24 cellular contexts compared by ENCODE assay signal in genomic region chr1:212082765-212083406, GRCh38. TPM values are rescaled to one million over a fixed set of nuclear protein-coding genes. Genes with fewer than 3 reads are reported as not detected.
DNase-seq lines count a peak whose midpoint lies in the region; ATAC-seq, FAIRE-seq and TF ChIP-seq lines count a peak whose summit lies in the region.
"Had no signal": no experiment of that assay in that cellular context is flagged by ENCODE, and none has a peak within 500 bp of the region (broad histone marks: within the 10 kb centered on the region; RNA-seq: fewer than 3 reads in every experiment).

No MANE protein-coding gene starts in this region.

- H3K36me3 ChIP-seq in K562 (ENCODE audit: control insufficient read depth, insufficient read depth, low read length), result peaks cover 96% of the 10 kb centered on the region

- no peaks in the 10 kb centered on the region for H3K4me1 ChIP-seq in K562 (replicated peaks in 1 of 2; ENCODE audit: control insufficient read depth in 2 of 2, insufficient read depth in 2 of 2, low read length in 2 of 2)
- H3K4me1 ChIP-seq: BLaER1 had no signal

- DNase-seq in activated CD4-positive, alpha-beta T cell treated with anti-CD3 and anti-CD28 coated beads for 36 hours, result no peak
- DNase-seq in activated CD4-positive, alpha-beta T cell treated with anti-CD3 and anti-CD28 coated beads for 48 hours, result no peak
- no peak for DNase-seq in D721Med (ENCODE audit: insufficient read length, low spot score)
- no peak for DNase-seq in K562 (ENCODE audit: extremely low read depth in 1 of 4, low spot score in 3 of 4)
- DNase-seq in foreskin fibroblast, result no peak
- no peak for DNase-seq in NCI-H2081 treated with DMSO at 0.1 percent for 48 hours (lab: John Stamatoyannopoulos, UW)
- DNase-seq: Caco-2; CD8-positive, alpha-beta T cell; DMS 273 treated with DMSO at 0.1 percent for 48 hours; DMS79; EL; GDM1; GM23248; H7; HCEC 1CT had no signal

- intact Hi-C loops in activated CD4-positive, alpha-beta T cell treated with anti-CD3 and anti-CD28 coated beads for 36 hours (cut with DNase I, micrococcal nuclease), result no loop called here
- intact Hi-C loops in K562 (cut with micrococcal nuclease), result no loop called here

- no peaks in the 10 kb centered on the region; the same call in 2 of the 3 replicates for H3K79me2 ChIP-seq in K562 (ENCODE audit: control insufficient read depth, insufficient read depth, low read length)

- H3K9me3 Mint-ChIP-seq in activated CD4-positive, alpha-beta T cell treated with anti-CD3 and anti-CD28 coated beads for 36 hours (ENCODE audit: low read depth), result no peaks in the 10 kb centered on the region
- H3K9me3 Mint-ChIP-seq: CD4-positive, CD25-positive, alpha-beta regulatory T cell; CD8-positive, alpha-beta T cell had no signal

- CTCF ChIA-PET in activated CD4-positive, alpha-beta T cell treated with anti-CD3 and anti-CD28 coated beads for 36 hours (lab: Charles Lee), result no interaction called here
- CTCF ChIA-PET in K562 (lab: Yijun Ruan, JAX; ENCODE audit: low intra/inter-chr PET ratio), result no interaction called here

- no peaks in the 10 kb centered on the region for H3K27me3 ChIP-seq in K562 (ENCODE audit: control insufficient read depth in 2 of 2, insufficient read depth in 2 of 2, low read length in 2 of 2)
- H3K27me3 ChIP-seq: BLaER1 had no signal

- H3K9me3 ChIP-seq in K562 (replicated peaks; ENCODE audit: control insufficient read depth, insufficient read depth, low read depth, low read length), result no peaks in the 10 kb centered on the region
- H3K9me3 ChIP-seq: Caco-2 had no signal

- no peak for TF ChIP-seq RAD21 in K562 (CRISPR knock-in tag; conservative IDR thresholded peaks at IDR 0.05 in 1 of 2, IDR thresholded peaks at IDR 0.05 in 1 of 2)

- BruUV-seq in K562 (replicated peaks; lab: Mats Ljungman, UMichigan), result TSS peak; percentile 2

- H2AFZ ChIP-seq in K562 (ENCODE audit: low read depth, low read length), result no peak overlapping the region
- H2AFZ ChIP-seq: GM23248 had no signal

- no peaks in the 10 kb centered on the region for H3K9me1 ChIP-seq in K562 (ENCODE audit: control insufficient read depth, insufficient read depth, low read length)

- no peak for TF ChIP-seq POLR2A in K562 (conservative IDR thresholded peaks at IDR 0.05)

- no peak overlapping the region for H3K27ac Mint-ChIP-seq in activated CD4-positive, alpha-beta T cell treated with anti-CD3 and anti-CD28 coated beads for 36 hours
- H3K27ac Mint-ChIP-seq: B cell; CD4-positive, CD25-positive, alpha-beta regulatory T cell; CD8-positive, alpha-beta T cell had no signal

- WGBS in K562 (ENCODE audit: insufficient coverage, low coverage, missing lambda C conversion rate), result 88% methylated on average over 2 of the region's 2 CpGs

- no peaks in the 10 kb centered on the region for H4K20me1 ChIP-seq in K562 (replicated peaks; ENCODE audit: control insufficient read depth, insufficient read depth, low read length)
- H4K20me1 ChIP-seq: BLaER1 had no signal

- in situ Hi-C loops in K562 (cut with MboI), result no loop called here

- H3K4me3 ChIP-seq in K562 (no peak overlapping the region), foreskin fibroblast (ENCODE audit: low read depth in 1 of 2, low read length in 2 of 2) (no peak overlapping the region)
- H3K4me3 ChIP-seq: BLaER1, GM12878, GM23248 had no signal

- no peak overlapping the region for H3K4me2 ChIP-seq in K562 (ENCODE audit: insufficient read depth, low read length)
- H3K4me2 ChIP-seq: BLaER1 had no signal

- TF ChIP-seq EP300 in K562 (IDR thresholded peaks at IDR 0.05; ENCODE audit: low read length), result no peak

- peak; percentile 12 for ATAC-seq in activated CD4-positive, alpha-beta T cell treated with anti-CD3 and anti-CD28 coated beads for 36 hours
- no peak for ATAC-seq in K562
- ATAC-seq: CD8-positive, alpha-beta T cell; GM12878 had no signal

- POLR2A ChIA-PET in activated CD4-positive, alpha-beta T cell treated with anti-CD3 and anti-CD28 coated beads for 36 hours (lab: Charles Lee), result no interaction called here
- POLR2A ChIA-PET in K562 (lab: Yijun Ruan, JAX), result no interaction called here

- no peak overlapping the region for H3K9ac ChIP-seq in K562 (ENCODE audit: insufficient read depth in 1 of 2, low read depth in 2 of 2, low read length in 2 of 2)
- H3K9ac ChIP-seq: BLaER1, GM23248 had no signal

- TF ChIP-seq CTCF in D721Med (IDR thresholded peaks at IDR 0.05; ENCODE audit: insufficient read depth, missing control alignments), result no peak
- TF ChIP-seq CTCF in K562 (IDR thresholded peaks at IDR 0.05 in 2 of 3, conservative IDR thresholded peaks at IDR 0.05 in 1 of 3; ENCODE audit: insufficient read depth in 2 of 3, low read depth in 1 of 3, low read length in 3 of 3), result no peak
- TF ChIP-seq CTCF in foreskin fibroblast (IDR thresholded peaks at IDR 0.05; ENCODE audit: low read depth, low read length), result no peak

- peaks cover 2% of the 10 kb centered on the region for H3K4me1 Mint-ChIP-seq in activated CD4-positive, alpha-beta T cell treated with anti-CD3 and anti-CD28 coated beads for 36 hours
- H3K4me1 Mint-ChIP-seq: B cell had no signal

- peak; percentile 70 for FAIRE-seq in D721Med (lab: Jason Lieb, UNC)
- FAIRE-seq in K562 (lab: Jason Lieb, UNC), result no peak
- FAIRE-seq: A204.1, GM12878, GM19239, H1 had no signal

- no peak overlapping the region for H3K4me3 Mint-ChIP-seq in activated CD4-positive, alpha-beta T cell treated with anti-CD3 and anti-CD28 coated beads for 36 hours
- H3K4me3 Mint-ChIP-seq: B cell; CD4-positive, CD25-positive, alpha-beta regulatory T cell; CD8-positive, alpha-beta T cell had no signal

- no peaks in the 10 kb centered on the region for H3K27me3 Mint-ChIP-seq in activated CD4-positive, alpha-beta T cell treated with anti-CD3 and anti-CD28 coated beads for 36 hours
- H3K27me3 Mint-ChIP-seq: B cell; CD4-positive, CD25-positive, alpha-beta regulatory T cell had no signal

- H3K27ac ChIP-seq in K562 (ENCODE audit: extremely low read depth, low read depth, low read length), result no peak overlapping the region
- H3K27ac ChIP-seq: 22Rv1, BLaER1, C4-2B, GM23248 had no signal

- H3K36me3 Mint-ChIP-seq in activated CD4-positive, alpha-beta T cell treated with anti-CD3 and anti-CD28 coated beads for 36 hours (ENCODE audit: low read depth), result peaks cover 35% of the 10 kb centered on the region
- H3K36me3 Mint-ChIP-seq: CD4-positive, CD25-positive, alpha-beta regulatory T cell; CD8-positive, alpha-beta T cell had no signal

TF ChIP-seq in K562, 482 proteins besides CTCF, POLR2A, EP300 and RAD21:
- no peak for TF ChIP-seq SNAPC5 (CRISPR knock-in tag; IDR thresholded peaks at IDR 0.05)
- TF ChIP-seq ZNF431 (CRISPR knock-in tag; IDR thresholded peaks at IDR 0.05), result peak; percentile 98
TF ChIP-seq in K562: peak in this region for 1.

RNA-seq across cellular contexts. Expression of gene DTL, which starts 47.3 kb away (rescaled TPM):
- total RNA-seq in activated CD4-positive, alpha-beta T cell treated with anti-CD3 and anti-CD28 coated beads for 36 hours, result 100 to 1,000 TPM in 1 of 2 experiments, 10 to 100 TPM in 1; 82.1 to 114 TPM
- 43.6 and 104 TPM in 2 replicates for total RNA-seq in K562 (2011; cell fraction: chromatin; rRNA removed; ENCODE audit: low replicate concordance)
- 28.5 and 36.7 TPM in 2 replicates for total RNA-seq in K562 (2011; cell fraction: nucleolus; rRNA removed)
- total RNA-seq in K562 (2011; cell fraction: nucleoplasm; rRNA removed), result 41.9 and 52.9 TPM in 2 replicates
- total RNA-seq in K562 (2014; rRNA removed), result 49.1 and 57.4 TPM in 2 replicates
- total RNA-seq in K562 (2014; rRNA removed; fragmentation: Illumina TruSeq; extraction: Trizol), result 63.2 and 71.8 TPM in 2 replicates
- total RNA-seq in K562 (2015; rRNA removed; fragmentation: Illumina TruSeq; extraction: Trizol), result 49.2 and 57.7 TPM in 2 replicates
- total RNA-seq in K562 (2021), result 64.3 and 74.4 TPM in 2 replicates
- 66.2 and 86.2 TPM in 2 replicates for polyA plus RNA-seq in K562 (2011; rRNA removed)
- polyA plus RNA-seq in K562 (2011; cell fraction: cytosol; rRNA removed), result 53.2 and 54.9 TPM in 2 replicates
- 96.4 and 104 TPM in 2 replicates for polyA plus RNA-seq in K562 (2011; cell fraction: nucleus; rRNA removed)
- 42.5 and 55.4 TPM in 2 replicates for polyA plus RNA-seq in K562 (2012)
- polyA plus RNA-seq in K562 (2014; fragmentation: Illumina TruSeq; extraction: Trizol), result 70.5 and 81.0 TPM in 2 replicates
- polyA plus RNA-seq in K562 (2014; fragmentation: Nextera tagmentation; extraction: Ambion mirVana), result 10 to 100 TPM; 38.3 to 66.7 TPM
- polyA plus RNA-seq in K562 (2014; rRNA removed), result 42.9 and 48.6 TPM in 2 replicates
- polyA minus RNA-seq in K562 (2011; rRNA and poly(A)+ RNA removed), result 116 and 121 TPM in 2 replicates
- polyA minus RNA-seq in K562 (2011; cell fraction: cytosol; rRNA and poly(A)+ RNA removed), result 30.4 and 53.4 TPM in 2 replicates
- polyA minus RNA-seq in K562 (2011; cell fraction: nucleus; rRNA and poly(A)+ RNA removed), result 49.1 and 71.4 TPM in 2 replicates

RNA-seq across cellular contexts. Expression of gene INTS7, which starts 47.5 kb away (rescaled TPM):
- total RNA-seq in activated CD4-positive, alpha-beta T cell treated with anti-CD3 and anti-CD28 coated beads for 36 hours, result 10 to 100 TPM; 23.7 to 28.6 TPM
- 77.2 and 123 TPM in 2 replicates for total RNA-seq in K562 (2011; cell fraction: chromatin; rRNA removed; ENCODE audit: low replicate concordance)
- total RNA-seq in K562 (2011; cell fraction: nucleolus; rRNA removed), result 32.5 and 36.2 TPM in 2 replicates
- 45.5 and 66.6 TPM in 2 replicates for total RNA-seq in K562 (2011; cell fraction: nucleoplasm; rRNA removed)
- total RNA-seq in K562 (2014; rRNA removed), result 27.3 and 33.8 TPM in 2 replicates
- 41.8 and 45.2 TPM in 2 replicates for total RNA-seq in K562 (2014; rRNA removed; fragmentation: Illumina TruSeq; extraction: Trizol)
- total RNA-seq in K562 (2015; rRNA removed; fragmentation: Illumina TruSeq; extraction: Trizol), result 34.3 and 38.9 TPM in 2 replicates
- 38.0 and 40.4 TPM in 2 replicates for total RNA-seq in K562 (2021)
- polyA plus RNA-seq in K562 (2011; rRNA removed), result 66.4 and 68.4 TPM in 2 replicates
- 29.8 and 33.2 TPM in 2 replicates for polyA plus RNA-seq in K562 (2011; cell fraction: cytosol; rRNA removed)
- 36.3 and 41.0 TPM in 2 replicates for polyA plus RNA-seq in K562 (2011; cell fraction: nucleus; rRNA removed)
- 29.0 and 29.7 TPM in 2 replicates for polyA plus RNA-seq in K562 (2012)
- polyA plus RNA-seq in K562 (2014; fragmentation: Illumina TruSeq; extraction: Trizol), result 42.8 and 51.2 TPM in 2 replicates
- polyA plus RNA-seq in K562 (2014; fragmentation: Nextera tagmentation; extraction: Ambion mirVana), result 10 to 100 TPM; 36.5 to 57.0 TPM
- 29.8 and 33.3 TPM in 2 replicates for polyA plus RNA-seq in K562 (2014; rRNA removed)
- polyA minus RNA-seq in K562 (2011; rRNA and poly(A)+ RNA removed), result 98.6 and 113 TPM in 2 replicates
- 39.9 and 52.7 TPM in 2 replicates for polyA minus RNA-seq in K562 (2011; cell fraction: cytosol; rRNA and poly(A)+ RNA removed)
- polyA minus RNA-seq in K562 (2011; cell fraction: nucleus; rRNA and poly(A)+ RNA removed), result 37.4 and 74.0 TPM in 2 replicates
